In genomic region chr12:61590864-61591263, GRCh38 we compare ENCODE assay signal across 8 cellular contexts.
DNase-seq lines count a peak whose midpoint lies in the region; ATAC-seq, FAIRE-seq and TF ChIP-seq lines count a peak whose summit lies in the region.
"Not testable (repeated sequence)": the region's sequence is repeated elsewhere in the genome, so short reads cannot be mapped to it uniquely, and the experiment has no call there.

No MANE protein-coding gene starts in this region.

- not testable (repeated sequence) for TF ChIP-seq CTCF in HEK293 (tag by site-specific recombination; IDR thresholded peaks at IDR 0.05); GM12878 (IDR thresholded peaks at IDR 0.05 in 2 of 3, conservative IDR thresholded peaks at IDR 0.05 in 1 of 3; ENCODE audit: control insufficient read depth in 2 of 3, extremely low read depth in 1 of 3, insufficient read depth in 1 of 3, low read depth in 3 of 3, low read length in 3 of 3)

- RAD21 ChIA-PET in GM12878 (lab: Charles Lee; ENCODE audit: unreplicated experiment) = not testable (repeated sequence)

- not testable (repeated sequence) for H3K79me2 ChIP-seq in GM12878 (ENCODE audit: control insufficient read depth, insufficient read depth, low read length)

- POLR2A ChIA-PET in HEK293 (lab: Yijun Ruan, JAX); GM12878 (lab: Charles Lee): not testable (repeated sequence)

- not testable (repeated sequence) for FAIRE-seq in GM12878 (lab: Jason Lieb, UNC)

- H2AFZ ChIP-seq in GM12878 (ENCODE audit: control insufficient read depth, low read depth, low read length) = not testable (repeated sequence)

- H3K4me2 ChIP-seq in GM12878 (ENCODE audit: control insufficient read depth, insufficient read depth) = not testable (repeated sequence)

- not testable (repeated sequence) for H3K36me3 ChIP-seq in HEK293 (ENCODE audit: control insufficient read depth in 2 of 2, insufficient read depth in 1 of 2, low read length in 2 of 2); GM12878 (ENCODE audit: control insufficient read depth in 2 of 2, insufficient read depth in 2 of 2, low read length in 1 of 2)

- CTCF ChIA-PET in HEK293 (lab: Yijun Ruan, JAX) = interaction anchor here (0.7 kb wide), 1 partner anchor 549 kb away, joined by 3 read pairs; no protein-coding TSS in a partner anchor
- CTCF ChIA-PET in GM12878 (lab: Yijun Ruan, JAX) = not testable (repeated sequence)

- not testable (repeated sequence) for TF ChIP-seq POLR2A in GM12878 (IDR thresholded peaks at IDR 0.05; ENCODE audit: low read depth, low read length)

- not testable (repeated sequence) for ATAC-seq in GM12878

- not testable (repeated sequence) for H4K20me1 ChIP-seq in GM12878 (ENCODE audit: control insufficient read depth, insufficient read depth)

- H3K4me3 ChIP-seq in HEK293 (ENCODE audit: low read depth, low read length); GM12878: not testable (repeated sequence)

- BruUV-seq in GM12878 (replicated peaks; lab: Mats Ljungman, UMichigan) = not testable (repeated sequence)

- not testable (repeated sequence) for H3K27ac ChIP-seq in HEK293 (ENCODE audit: extremely low read depth, low read depth, low read length); GM12878 (ENCODE audit: control insufficient read depth, insufficient read depth)

- not testable (repeated sequence) for TF ChIP-seq RAD21 in GM12878 (IDR thresholded peaks at IDR 0.05; ENCODE audit: insufficient read depth, low read depth, low read length)

- DNase-seq in Caki2 (ENCODE audit: low read depth) = peak; percentile 3
- peak; percentile 0 for DNase-seq in ELR (ENCODE audit: low read depth)
- peak; percentile 5 for DNase-seq in LHCN-M2 (ENCODE audit: low read depth)
- DNase-seq in NCI-H748 (lab: John Stamatoyannopoulos, UW; ENCODE audit: unreplicated experiment) = peak; percentile 22
- peak; percentile 45 for DNase-seq in OCI-M1 (lab: John Stamatoyannopoulos, UW)
- DNase-seq in RPMI7951 (ENCODE audit: low read depth) = peak; percentile 1
- not testable (repeated sequence) for DNase-seq in GM12878 (ENCODE audit: low read depth, low spot score)

- H3K9me3 ChIP-seq in HEK293 (ENCODE audit: control insufficient read depth, insufficient read depth, low read depth, low read length); GM12878 (replicated peaks; ENCODE audit: control insufficient read depth, insufficient read depth, low read length): not testable (repeated sequence)

- intact Hi-C loops in GM12878 (cut with micrococcal nuclease; ENCODE audit: unreplicated experiment) = not testable (repeated sequence)

- SMC1A ChIA-PET in GM12878 (lab: Charles Lee; ENCODE audit: uncharacterized antibody, unreplicated experiment) = not testable (repeated sequence)

- H3K27me3 ChIP-seq in GM12878 (replicated peaks in 1 of 2; ENCODE audit: control insufficient read depth in 2 of 2, insufficient read depth in 2 of 2, low read length in 1 of 2) = not testable (repeated sequence)

- H3K4me1 ChIP-seq in HEK293 (ENCODE audit: control insufficient read depth, insufficient read depth, low read length); GM12878 (ENCODE audit: control insufficient read depth, insufficient read depth, low read length): not testable (repeated sequence)

- H3K9ac ChIP-seq in GM12878 (ENCODE audit: control insufficient read depth, insufficient read depth, low read length) = not testable (repeated sequence)

- in situ Hi-C loops in Caki2 (cut with HindIII; ENCODE audit: low pct_unique_long_range_greater_than_20kb, low sequenced_read_pairs); GM12878 (cut with MboI): not testable (repeated sequence)

- not testable (repeated sequence) for TF ChIP-seq EP300 in GM12878 (IDR thresholded peaks at IDR 0.05; ENCODE audit: borderline replicate concordance in 1 of 2, control insufficient read depth in 1 of 2, low read depth in 2 of 2, low read length in 2 of 2)

TF ChIP-seq in HEK293, 187 proteins besides CTCF, POLR2A, EP300 and RAD21:
- TF ChIP-seq ZNF600 (tag by site-specific recombination; IDR thresholded peaks at IDR 0.05) = peak; percentile 94

TF ChIP-seq in GM12878, 131 proteins besides CTCF, POLR2A, EP300 and RAD21:
- peak; percentile 39; the same call in 1 of the 2 replicates for TF ChIP-seq CBX5 (IDR thresholded peaks at IDR 0.05; ENCODE audit: low read depth)
TF ChIP-seq in GM12878: peak in this region for 1; not testable (repeated sequence) for 130.
